In genomic region chr12:124517260-124518050, GRCh38 we compare ENCODE assay signal across 1 cellular context.
TF ChIP-seq lines count a peak whose summit lies in the region.

No MANE protein-coding gene starts in this region.

TF ChIP-seq in HepG2, 621 proteins besides CTCF, POLR2A, EP300 and RAD21 (continued from another document):
- TF ChIP-seq PCBP1 (IDR thresholded peaks at IDR 0.05; ENCODE audit: borderline replicate concordance, low read depth, low read length) (0 out of 2 replicates have a peak, but pooled peaks have one; percentile 34), ZNF883 (CRISPR knock-in tag; IDR thresholded peaks at IDR 0.05; ENCODE audit: not compliant biosample characterization) (peak; percentile 10), ZMYM2 (CRISPR knock-in tag; IDR thresholded peaks at IDR 0.05) (0 out of 2 replicates have a peak, but pooled peaks have one; percentile 3), SAFB2 (CRISPR knock-in tag; IDR thresholded peaks at IDR 0.05; ENCODE audit: borderline replicate concordance, low read depth) (0 out of 2 replicates have a peak, but pooled peaks have one; percentile 30), ATF7-NPFF (CRISPR knock-in tag; IDR thresholded peaks at IDR 0.05; ENCODE audit: low read depth) (0 out of 2 replicates have a peak, but pooled peaks have one; percentile 54), ZNF543 (CRISPR knock-in tag; IDR thresholded peaks at IDR 0.05) (peak; percentile 16; the same call in 1 of the 2 replicates), ZC3H13 (CRISPR knock-in tag; IDR thresholded peaks at IDR 0.05) (0 out of 2 replicates have a peak, but pooled peaks have one; percentile 0), GFI1 (CRISPR knock-in tag; IDR thresholded peaks at IDR 0.05; ENCODE audit: borderline replicate concordance) (0 out of 2 replicates have a peak, but pooled peaks have one; percentile 23), HMGXB4 (CRISPR knock-in tag; IDR thresholded peaks at IDR 0.05; ENCODE audit: borderline replicate concordance in 1 of 2, low read depth in 1 of 2) (0 out of 4 replicates have a peak, but pooled peaks of 1 of the 2 experiments have one; percentile 28), PHF8 (CRISPR knock-in tag; IDR thresholded peaks at IDR 0.05) (peak; percentile 16; the same call in 1 of the 2 replicates), ZNF335 (CRISPR knock-in tag; IDR thresholded peaks at IDR 0.05) (no peak)
- TF ChIP-seq, protein P1, sequence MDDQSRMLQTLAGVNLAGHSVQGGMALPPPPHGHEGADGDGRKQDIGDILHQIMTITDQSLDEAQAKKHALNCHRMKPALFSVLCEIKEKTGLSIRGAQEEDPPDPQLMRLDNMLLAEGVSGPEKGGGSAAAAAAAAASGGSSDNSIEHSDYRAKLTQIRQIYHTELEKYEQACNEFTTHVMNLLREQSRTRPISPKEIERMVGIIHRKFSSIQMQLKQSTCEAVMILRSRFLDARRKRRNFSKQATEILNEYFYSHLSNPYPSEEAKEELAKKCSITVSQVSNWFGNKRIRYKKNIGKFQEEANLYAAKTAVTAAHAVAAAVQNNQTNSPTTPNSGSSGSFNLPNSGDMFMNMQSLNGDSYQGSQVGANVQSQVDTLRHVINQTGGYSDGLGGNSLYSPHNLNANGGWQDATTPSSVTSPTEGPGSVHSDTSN (CRISPR knock-in tag; IDR thresholded peaks at IDR 0.05; ENCODE audit: borderline replicate concordance) = no peak
